Comparison of ENCODE assay signal across 1 cellular context in the genomic region with DNA sequence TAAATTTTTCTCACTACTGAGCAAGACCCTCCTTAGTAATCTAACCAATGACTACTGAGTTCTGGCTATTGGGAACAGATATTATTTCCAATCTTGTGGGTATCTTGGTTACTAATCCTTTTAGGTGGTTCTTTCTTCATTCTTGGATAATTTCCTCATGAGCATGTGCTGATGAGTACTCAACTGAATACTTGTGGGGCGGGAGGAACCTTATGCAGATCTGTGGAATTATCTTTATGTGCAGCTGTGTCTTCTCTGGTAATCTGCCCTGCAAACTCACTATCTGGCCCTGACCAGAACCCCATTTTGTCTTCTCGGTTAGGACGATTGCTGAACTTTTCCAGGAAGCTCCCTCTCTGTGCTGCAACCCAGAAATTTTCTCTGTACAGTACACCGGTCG.
TF ChIP-seq lines count a peak whose summit lies in the region.

No MANE protein-coding gene starts in this region.

TF ChIP-seq in K562, 482 proteins besides CTCF, POLR2A, EP300 and RAD21 (continued from another document):
- TF ChIP-seq, protein P1, sequence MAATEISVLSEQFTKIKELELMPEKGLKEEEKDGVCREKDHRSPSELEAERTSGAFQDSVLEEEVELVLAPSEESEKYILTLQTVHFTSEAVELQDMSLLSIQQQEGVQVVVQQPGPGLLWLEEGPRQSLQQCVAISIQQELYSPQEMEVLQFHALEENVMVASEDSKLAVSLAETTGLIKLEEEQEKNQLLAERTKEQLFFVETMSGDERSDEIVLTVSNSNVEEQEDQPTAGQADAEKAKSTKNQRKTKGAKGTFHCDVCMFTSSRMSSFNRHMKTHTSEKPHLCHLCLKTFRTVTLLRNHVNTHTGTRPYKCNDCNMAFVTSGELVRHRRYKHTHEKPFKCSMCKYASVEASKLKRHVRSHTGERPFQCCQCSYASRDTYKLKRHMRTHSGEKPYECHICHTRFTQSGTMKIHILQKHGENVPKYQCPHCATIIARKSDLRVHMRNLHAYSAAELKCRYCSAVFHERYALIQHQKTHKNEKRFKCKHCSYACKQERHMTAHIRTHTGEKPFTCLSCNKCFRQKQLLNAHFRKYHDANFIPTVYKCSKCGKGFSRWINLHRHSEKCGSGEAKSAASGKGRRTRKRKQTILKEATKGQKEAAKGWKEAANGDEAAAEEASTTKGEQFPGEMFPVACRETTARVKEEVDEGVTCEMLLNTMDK (IDR thresholded peaks at IDR 0.05; ENCODE audit: borderline replicate concordance, insufficient read depth, low read depth, low read length, poor library complexity, severe bottlenecking), result no peak
- TF ChIP-seq MEF2A (IDR thresholded peaks at IDR 0.05; ENCODE audit: control insufficient read depth, low read depth, low read length) (no peak; the same call in 1 of the 2 replicates), PCBP2 (IDR thresholded peaks at IDR 0.05; ENCODE audit: low read depth, low read length, poor library complexity, severe bottlenecking) (no peak), C11orf30 (IDR thresholded peaks at IDR 0.05; ENCODE audit: low read depth) (no peak), ZBTB43 (CRISPR knock-in tag; IDR thresholded peaks at IDR 0.05) (no peak), ZNF57 (CRISPR knock-in tag; IDR thresholded peaks at IDR 0.05) (no peak), WHSC1 (IDR thresholded peaks at IDR 0.05; ENCODE audit: low read length) (no peak), ZC3H8 (IDR thresholded peaks at IDR 0.05) (no peak), KHSRP (IDR thresholded peaks at IDR 0.05) (peak; percentile 74), ZNF239 (CRISPR knock-in tag; IDR thresholded peaks at IDR 0.05) (no peak), ZNF436 (CRISPR knock-in tag; IDR thresholded peaks at IDR 0.05) (no peak), MAFG (tag; conservative IDR thresholded peaks at IDR 0.05) (no peak), DACH1 (IDR thresholded peaks at IDR 0.05; ENCODE audit: partially characterized antibody) (peak; percentile 45), ARID3A (IDR thresholded peaks at IDR 0.05; ENCODE audit: borderline replicate concordance, low read depth, low read length) (peak; percentile 46; the same call in 1 of the 2 replicates), ZNF140 (CRISPR knock-in tag; IDR thresholded peaks at IDR 0.05) (no peak), SPI1 (IDR thresholded peaks at IDR 0.05; ENCODE audit: borderline replicate concordance, low read depth, low read length) (0 out of 2 replicates have a peak, but pooled peaks have one; percentile 11), NCOA1 (IDR thresholded peaks at IDR 0.05; ENCODE audit: low read depth) (peak; percentile 79; the same call in 1 of the 2 replicates), HNRNPL (IDR thresholded peaks at IDR 0.05; ENCODE audit: low read depth, low read length) (no peak), ZNF785 (CRISPR knock-in tag; IDR thresholded peaks at IDR 0.05) (no peak), GTF2E2 (tag; IDR thresholded peaks at IDR 0.05) (no peak), FOXM1 (IDR thresholded peaks at IDR 0.05; ENCODE audit: low read depth) (peak; percentile 97), FOXM1 (CRISPR knock-in tag; IDR thresholded peaks at IDR 0.05; ENCODE audit: low read depth) (no peak), LCOR (CRISPR knock-in tag; IDR thresholded peaks at IDR 0.05) (no peak), PREB (CRISPR knock-in tag; IDR thresholded peaks at IDR 0.05) (no peak), PHF21A (IDR thresholded peaks at IDR 0.05; ENCODE audit: borderline replicate concordance, low read depth) (no peak), SMARCB1 (IDR thresholded peaks at IDR 0.05; ENCODE audit: insufficient read length, low read depth) (no peak), ZNF23 (CRISPR knock-in tag; IDR thresholded peaks at IDR 0.05) (no peak), TRIM24 (IDR thresholded peaks at IDR 0.05) (peak; percentile 97), CTBP1 (IDR thresholded peaks at IDR 0.05; ENCODE audit: borderline replicate concordance) (peak; percentile 44; the same call in 1 of the 2 replicates), YY1 (IDR thresholded peaks at IDR 0.05; ENCODE audit: borderline replicate concordance in 1 of 3, control insufficient read depth in 1 of 3, extremely low read depth in 1 of 3, insufficient read depth in 3 of 3, insufficient read length in 1 of 3, insufficient replicate concordance in 2 of 3, low read depth in 1 of 3, low read length in 2 of 3) (peak in 1 of 3 experiments; percentile 64), CBX1 (IDR thresholded peaks at IDR 0.05; ENCODE audit: low read depth) (no peak)
- TF ChIP-seq, protein P2, sequence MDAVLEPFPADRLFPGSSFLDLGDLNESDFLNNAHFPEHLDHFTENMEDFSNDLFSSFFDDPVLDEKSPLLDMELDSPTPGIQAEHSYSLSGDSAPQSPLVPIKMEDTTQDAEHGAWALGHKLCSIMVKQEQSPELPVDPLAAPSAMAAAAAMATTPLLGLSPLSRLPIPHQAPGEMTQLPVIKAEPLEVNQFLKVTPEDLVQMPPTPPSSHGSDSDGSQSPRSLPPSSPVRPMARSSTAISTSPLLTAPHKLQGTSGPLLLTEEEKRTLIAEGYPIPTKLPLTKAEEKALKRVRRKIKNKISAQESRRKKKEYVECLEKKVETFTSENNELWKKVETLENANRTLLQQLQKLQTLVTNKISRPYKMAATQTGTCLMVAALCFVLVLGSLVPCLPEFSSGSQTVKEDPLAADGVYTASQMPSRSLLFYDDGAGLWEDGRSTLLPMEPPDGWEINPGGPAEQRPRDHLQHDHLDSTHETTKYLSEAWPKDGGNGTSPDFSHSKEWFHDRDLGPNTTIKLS (IDR thresholded peaks at IDR 0.05; ENCODE audit: borderline replicate concordance, low read depth), result no peak
- TF ChIP-seq, protein P3, sequence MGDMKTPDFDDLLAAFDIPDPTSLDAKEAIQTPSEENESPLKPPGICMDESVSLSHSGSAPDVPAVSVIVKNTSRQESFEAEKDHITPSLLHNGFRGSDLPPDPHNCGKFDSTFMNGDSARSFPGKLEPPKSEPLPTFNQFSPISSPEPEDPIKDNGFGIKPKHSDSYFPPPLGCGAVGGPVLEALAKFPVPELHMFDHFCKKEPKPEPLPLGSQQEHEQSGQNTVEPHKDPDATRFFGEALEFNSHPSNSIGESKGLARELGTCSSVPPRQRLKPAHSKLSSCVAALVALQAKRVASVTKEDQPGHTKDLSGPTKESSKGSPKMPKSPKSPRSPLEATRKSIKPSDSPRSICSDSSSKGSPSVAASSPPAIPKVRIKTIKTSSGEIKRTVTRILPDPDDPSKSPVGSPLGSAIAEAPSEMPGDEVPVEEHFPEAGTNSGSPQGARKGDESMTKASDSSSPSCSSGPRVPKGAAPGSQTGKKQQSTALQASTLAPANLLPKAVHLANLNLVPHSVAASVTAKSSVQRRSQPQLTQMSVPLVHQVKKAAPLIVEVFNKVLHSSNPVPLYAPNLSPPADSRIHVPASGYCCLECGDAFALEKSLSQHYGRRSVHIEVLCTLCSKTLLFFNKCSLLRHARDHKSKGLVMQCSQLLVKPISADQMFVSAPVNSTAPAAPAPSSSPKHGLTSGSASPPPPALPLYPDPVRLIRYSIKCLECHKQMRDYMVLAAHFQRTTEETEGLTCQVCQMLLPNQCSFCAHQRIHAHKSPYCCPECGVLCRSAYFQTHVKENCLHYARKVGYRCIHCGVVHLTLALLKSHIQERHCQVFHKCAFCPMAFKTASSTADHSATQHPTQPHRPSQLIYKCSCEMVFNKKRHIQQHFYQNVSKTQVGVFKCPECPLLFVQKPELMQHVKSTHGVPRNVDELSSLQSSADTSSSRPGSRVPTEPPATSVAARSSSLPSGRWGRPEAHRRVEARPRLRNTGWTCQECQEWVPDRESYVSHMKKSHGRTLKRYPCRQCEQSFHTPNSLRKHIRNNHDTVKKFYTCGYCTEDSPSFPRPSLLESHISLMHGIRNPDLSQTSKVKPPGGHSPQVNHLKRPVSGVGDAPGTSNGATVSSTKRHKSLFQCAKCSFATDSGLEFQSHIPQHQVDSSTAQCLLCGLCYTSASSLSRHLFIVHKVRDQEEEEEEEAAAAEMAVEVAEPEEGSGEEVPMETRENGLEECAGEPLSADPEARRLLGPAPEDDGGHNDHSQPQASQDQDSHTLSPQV (IDR thresholded peaks at IDR 0.05), result peak; percentile 69
- TF ChIP-seq, protein P4, sequence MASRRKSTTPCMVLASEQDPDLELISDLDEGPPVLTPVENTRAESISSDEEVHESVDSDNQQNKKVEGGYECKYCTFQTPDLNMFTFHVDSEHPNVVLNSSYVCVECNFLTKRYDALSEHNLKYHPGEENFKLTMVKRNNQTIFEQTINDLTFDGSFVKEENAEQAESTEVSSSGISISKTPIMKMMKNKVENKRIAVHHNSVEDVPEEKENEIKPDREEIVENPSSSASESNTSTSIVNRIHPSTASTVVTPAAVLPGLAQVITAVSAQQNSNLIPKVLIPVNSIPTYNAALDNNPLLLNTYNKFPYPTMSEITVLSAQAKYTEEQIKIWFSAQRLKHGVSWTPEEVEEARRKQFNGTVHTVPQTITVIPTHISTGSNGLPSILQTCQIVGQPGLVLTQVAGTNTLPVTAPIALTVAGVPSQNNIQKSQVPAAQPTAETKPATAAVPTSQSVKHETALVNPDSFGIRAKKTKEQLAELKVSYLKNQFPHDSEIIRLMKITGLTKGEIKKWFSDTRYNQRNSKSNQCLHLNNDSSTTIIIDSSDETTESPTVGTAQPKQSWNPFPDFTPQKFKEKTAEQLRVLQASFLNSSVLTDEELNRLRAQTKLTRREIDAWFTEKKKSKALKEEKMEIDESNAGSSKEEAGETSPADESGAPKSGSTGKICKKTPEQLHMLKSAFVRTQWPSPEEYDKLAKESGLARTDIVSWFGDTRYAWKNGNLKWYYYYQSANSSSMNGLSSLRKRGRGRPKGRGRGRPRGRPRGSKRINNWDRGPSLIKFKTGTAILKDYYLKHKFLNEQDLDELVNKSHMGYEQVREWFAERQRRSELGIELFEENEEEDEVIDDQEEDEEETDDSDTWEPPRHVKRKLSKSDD (conservative IDR thresholded peaks at IDR 0.05; ENCODE audit: low read length), result no peak
TF ChIP-seq in K562: peak in this region for 111.
